19 cellular contexts compared by ENCODE assay signal in genomic region chr1:14413809-14414208, GRCh38.
DNase-seq lines count a peak whose midpoint lies in the region; ATAC-seq and TF ChIP-seq lines count a peak whose summit lies in the region.
"Had no signal": no experiment of that assay in that cellular context is flagged by ENCODE, and none has a peak within 500 bp of the region (broad histone marks: within the 10 kb centered on the region; RNA-seq: fewer than 3 reads in every experiment).

No MANE protein-coding gene starts in this region.

- no peaks in the 10 kb centered on the region for H3K4me1 Mint-ChIP-seq in activated CD4-positive, alpha-beta memory T cell treated with anti-CD3 and anti-CD28 coated beads, Interleukin-2, amount 10 ng/mL, durations not matched to agents 7 days and 5 days
- H3K4me1 Mint-ChIP-seq in glutamatergic neuron (ENCODE audit: low read depth, unreplicated experiment) = no peaks in the 10 kb centered on the region
- H3K4me1 Mint-ChIP-seq: B cell; central memory CD8-positive, alpha-beta T cell; naive B cell had no signal

- H3K9me2 ChIP-seq in PC-3 (replicated peaks; ENCODE audit: low read length) = no peaks in the 10 kb centered on the region

- no peaks in the 10 kb centered on the region for H3K79me2 ChIP-seq in PC-3 (ENCODE audit: low read length)

- H3K27me3 ChIP-seq in PC-3 (ENCODE audit: low read length) = no peaks in the 10 kb centered on the region
- H3K27me3 ChIP-seq: Peyer's patch had no signal

- H3K27ac Mint-ChIP-seq in activated CD4-positive, alpha-beta memory T cell treated with anti-CD3 and anti-CD28 coated beads, Interleukin-2, amount 10 ng/mL, durations not matched to agents 7 days and 5 days = no peak overlapping the region
- H3K27ac Mint-ChIP-seq in glutamatergic neuron (ENCODE audit: unreplicated experiment) = no peak overlapping the region
- H3K27ac Mint-ChIP-seq: activated naive CD8-positive, alpha-beta T cell; B cell; naive B cell; T-helper 1 cell treated with Interleukin-12 subunit alpha and Interleukin-12 subunit beta and Interleukin-4 antibody, amounts not matched to agents 30 μg/mL and 1 μg/mL, for 36 hours had no signal

- ATAC-seq in PC-3 = peak; percentile 73
- peak; percentile 19 for ATAC-seq in omental fat pad (ENCODE audit: low FRiP score)
- no peak for ATAC-seq in esophagus mucosa
- ATAC-seq in GM18517 (IDR thresholded peaks at IDR 0.05; ENCODE audit: unreplicated experiment) = no peak

- H3K27me3 Mint-ChIP-seq in activated CD4-positive, alpha-beta memory T cell treated with anti-CD3 and anti-CD28 coated beads, Interleukin-2, amount 10 ng/mL, durations not matched to agents 7 days and 5 days = no peaks in the 10 kb centered on the region
- H3K27me3 Mint-ChIP-seq in glutamatergic neuron (ENCODE audit: unreplicated experiment) = no peaks in the 10 kb centered on the region

- no peak for TF ChIP-seq CTCF in AG09309 (IDR thresholded peaks at IDR 0.05; ENCODE audit: control insufficient read depth, insufficient read depth, low read depth, low read length, missing control alignments)
- no peak for TF ChIP-seq CTCF in PC-3 (conservative IDR thresholded peaks at IDR 0.05; ENCODE audit: low read depth, low read length)
- no peak for TF ChIP-seq CTCF in omental fat pad (IDR thresholded peaks at IDR 0.05)
- TF ChIP-seq CTCF in glutamatergic neuron (IDR thresholded peaks at IDR 0.05; ENCODE audit: partially characterized antibody, unreplicated experiment) = no peak

- H3K27ac ChIP-seq in PC-3 (ENCODE audit: low read length) = peak overlapping the region; percentile 43
- H3K27ac ChIP-seq: epithelial cell of prostate, Peyer's patch, thoracic aorta had no signal

- DNase-seq in AG09309 (ENCODE audit: low read depth) = peak; percentile 18
- DNase-seq in PC-3 = peak; percentile 68
- DNase-seq in fibroblast of gingiva (ENCODE audit: low read depth) = peak; percentile 85
- no peak for DNase-seq in omental fat pad (ENCODE audit: low spot score)
- no peak for DNase-seq in activated CD4-positive, alpha-beta memory T cell treated with anti-CD3 and anti-CD28 coated beads, Interleukin-2, amount 10 ng/mL, durations not matched to agents 7 days and 5 days
- DNase-seq in glutamatergic neuron = no peak
- DNase-seq: activated CD8-positive, alpha-beta memory T cell treated with anti-CD3 and anti-CD28 coated beads, Interleukin-2, amount 50 U/mL, for 48 hours; DMS 273 treated with DMSO at 0.1 percent for 48 hours; MM.1S; naive B cell; Peyer's patch had no signal

- no peaks in the 10 kb centered on the region for H3K36me3 ChIP-seq in PC-3 (ENCODE audit: low read depth, low read length)
- H3K36me3 ChIP-seq: Peyer's patch, thoracic aorta had no signal

- 0 out of 2 replicates have a peak overlapping the region, but pooled peaks have one; percentile 22 for H2AFZ ChIP-seq in PC-3 (ENCODE audit: low read length)

- H3K9ac ChIP-seq in PC-3 (ENCODE audit: low read length) = no peak overlapping the region

- H3K9me3 ChIP-seq in PC-3 (ENCODE audit: low read length) = no peaks in the 10 kb centered on the region
- H3K9me3 ChIP-seq: Peyer's patch, thoracic aorta had no signal

- no peaks in the 10 kb centered on the region for H3F3A ChIP-seq in PC-3 (ENCODE audit: low read length, unreplicated experiment)

- POLR2A ChIA-PET in PC-3 (lab: Charles Lee; ENCODE audit: unreplicated experiment) = no interaction called here
- POLR2A ChIA-PET in activated CD4-positive, alpha-beta memory T cell treated with anti-CD3 and anti-CD28 coated beads, Interleukin-2, amount 10 ng/mL, durations not matched to agents 7 days and 5 days (lab: Charles Lee) = no interaction called here

- peaks cover 11% of the 10 kb centered on the region for H3K4me1 ChIP-seq in PC-3 (ENCODE audit: insufficient read depth, low read length)
- H3K4me1 ChIP-seq: Peyer's patch had no signal

- no peaks in the 10 kb centered on the region for H3K9me3 Mint-ChIP-seq in activated CD4-positive, alpha-beta memory T cell treated with anti-CD3 and anti-CD28 coated beads, Interleukin-2, amount 10 ng/mL, durations not matched to agents 7 days and 5 days
- H3K9me3 Mint-ChIP-seq in glutamatergic neuron (ENCODE audit: unreplicated experiment) = peaks cover 6% of the 10 kb centered on the region
- H3K9me3 Mint-ChIP-seq: T-helper 1 cell treated with Interleukin-12 subunit alpha and Interleukin-12 subunit beta and Interleukin-4 antibody, amounts not matched to agents 30 μg/mL and 1 μg/mL, for 36 hours had no signal

- intact Hi-C loops in PC-3 (cut with micrococcal nuclease) = no loop called here

- CTCF ChIA-PET in PC-3 (lab: Charles Lee) = no interaction called here
- CTCF ChIA-PET in activated CD4-positive, alpha-beta memory T cell treated with anti-CD3 and anti-CD28 coated beads, Interleukin-2, amount 10 ng/mL, durations not matched to agents 7 days and 5 days (lab: Charles Lee) = interaction anchor here (0.7 kb wide), 1 partner anchor 19 kb away, joined by 3 read pairs; no protein-coding TSS in a partner anchor

- H3K36me3 Mint-ChIP-seq in activated CD4-positive, alpha-beta memory T cell treated with anti-CD3 and anti-CD28 coated beads, Interleukin-2, amount 10 ng/mL, durations not matched to agents 7 days and 5 days (ENCODE audit: low read depth) = no peaks in the 10 kb centered on the region
- H3K36me3 Mint-ChIP-seq in glutamatergic neuron (ENCODE audit: unreplicated experiment) = no peaks in the 10 kb centered on the region
- H3K36me3 Mint-ChIP-seq: activated naive CD8-positive, alpha-beta T cell; naive B cell had no signal

- H3K4me3 ChIP-seq in AG09309 (ENCODE audit: control insufficient read depth, low read depth, low read length) (no peak overlapping the region), PC-3 (ENCODE audit: low read length) (no peak overlapping the region)
- H3K4me3 ChIP-seq: Peyer's patch, thoracic aorta had no signal

- peak overlapping the region; percentile 24; the same call in 1 of the 2 replicates for H3K4me2 ChIP-seq in PC-3 (ENCODE audit: low read length)

- no peak overlapping the region for H3K4me3 Mint-ChIP-seq in activated CD4-positive, alpha-beta memory T cell treated with anti-CD3 and anti-CD28 coated beads, Interleukin-2, amount 10 ng/mL, durations not matched to agents 7 days and 5 days
- H3K4me3 Mint-ChIP-seq in glutamatergic neuron (ENCODE audit: unreplicated experiment) = no peak overlapping the region
- H3K4me3 Mint-ChIP-seq: activated naive CD8-positive, alpha-beta T cell; B cell; central memory CD8-positive, alpha-beta T cell; naive B cell; T-helper 1 cell treated with Interleukin-12 subunit alpha and Interleukin-12 subunit beta and Interleukin-4 antibody, amounts not matched to agents 30 μg/mL and 1 μg/mL, for 36 hours had no signal

- BruUV-seq in PC-3 (replicated peaks; lab: Mats Ljungman, UMichigan) = no TSS peak

- H4K20me1 ChIP-seq in PC-3 (ENCODE audit: low read length) = no peaks in the 10 kb centered on the region

Comparison
In these comparisons a context has a peak if more than half of its experiments do, and no peak if none do; other contexts are left out.
1. DNase-seq: peak in AG09309 (single experiment), PC-3 (single experiment) and fibroblast of gingiva (single experiment); none in omental fat pad (single experiment), activated CD4-positive, alpha-beta memory T cell treated with anti-CD3 and anti-CD28 coated beads, Interleukin-2, amount 10 ng/mL, durations not matched to agents 7 days and 5 days (single experiment) and glutamatergic neuron (single experiment).
2. ATAC-seq: peak in PC-3 (single experiment) and omental fat pad (single experiment); none in esophagus mucosa (single experiment) and GM18517 (single experiment).